ENCODE assay signal across 8 cellular contexts in genomic region chr6:165884813-165885765, GRCh38.
DNase-seq lines count a peak whose midpoint lies in the region; ATAC-seq and TF ChIP-seq lines count a peak whose summit lies in the region.

No MANE protein-coding gene starts in this region.

- H3K27ac ChIP-seq in AG04450 (ENCODE audit: low read depth, low read length) (no peak overlapping the region), coronary artery (no peak overlapping the region), lower lobe of right lung (no peak overlapping the region)

- ATAC-seq in GM18508 (IDR thresholded peaks at IDR 0.05; ENCODE audit: insufficient read depth, unreplicated experiment) (peak; percentile 92), HG03025 (IDR thresholded peaks at IDR 0.05; ENCODE audit: low FRiP score, unreplicated experiment) (peak; percentile 88), lower lobe of right lung (peak; percentile 87 to 88)

- no peak overlapping the region for H3K4me3 ChIP-seq in AG04450 (ENCODE audit: low read depth, low read length)
- no peak overlapping the region for H3K4me3 ChIP-seq in coronary artery
- H3K4me3 ChIP-seq in lower lobe of right lung, result no peak overlapping the region

- DNase-seq in AG04450 (ENCODE audit: low read depth, low spot score) (peak; percentile 45), NCI-H460 (ENCODE audit: extremely low read depth, low read depth) (peak; percentile 46), coronary artery (ENCODE audit: low spot score) (peak; percentile 76), lower lobe of right lung (peak; percentile 77)
- DNase-seq in activated CD4-positive, alpha-beta T cell treated with anti-CD3 and anti-CD28 coated beads, Interleukin-2, amount 50 U/mL, for 24 hours (ENCODE audit: low read depth in 1 of 2, low spot score in 1 of 2), result peak; percentile 41 to 54
- peak; percentile 49 for DNase-seq in stimulated activated CD8-positive, alpha-beta memory T cell treated with anti-CD3 and anti-CD28 coated beads, Interleukin-15, amount 100 ng/mL, for 1 hour (ENCODE audit: low read depth)

- TF ChIP-seq CTCF in AG04450 (IDR thresholded peaks at IDR 0.05; ENCODE audit: low read depth, low read length), result peak; percentile 96
- peak; percentile 84 for TF ChIP-seq CTCF in coronary artery (IDR thresholded peaks at IDR 0.05)
- TF ChIP-seq CTCF in lower lobe of right lung (IDR thresholded peaks at IDR 0.05), result peak; percentile 84

- H3K4me1 ChIP-seq in lower lobe of right lung, result no peaks in the 10 kb centered on the region

- POLR2A ChIA-PET in AG04450 (lab: Yijun Ruan, JAX), result no interaction called here

- no peaks in the 10 kb centered on the region for H3K27me3 ChIP-seq in AG04450 (ENCODE audit: control insufficient read depth, insufficient read depth, low read length)
- H3K27me3 ChIP-seq in lower lobe of right lung (ENCODE audit: low read depth), result no peaks in the 10 kb centered on the region

- intact Hi-C loops in lower lobe of right lung (cut with DNase I), result loop anchor here (10.0 kb wide), 1 partner anchor 220 kb away; no protein-coding TSS in a partner anchor

- CTCF ChIA-PET in AG04450 (lab: Charles Lee), result interaction anchor here (0.6 to 6.2 kb wide), 21 partner anchors 8 to 247 kb away, joined by 3 to 86 read pairs (median 4); no protein-coding TSS in a partner anchor

- no peaks in the 10 kb centered on the region for H3K36me3 ChIP-seq in lower lobe of right lung

- H3K9me3 ChIP-seq in AG04450 (ENCODE audit: control insufficient read depth, insufficient read depth, low read length), result peaks cover 3% of the 10 kb centered on the region; the same call in 1 of the 2 replicates
- no peaks in the 10 kb centered on the region for H3K9me3 ChIP-seq in lower lobe of right lung
